Comparison of ENCODE assay signal across 1 cellular context in genomic region chr4:138398297-138398696, GRCh38.
A peak's percentile ranks its signal among the peaks of the same experiment; 100 is the strongest.
TF ChIP-seq lines count a peak whose summit lies in the region.

No MANE protein-coding gene starts in this region.

TF ChIP-seq in HepG2, 621 proteins besides CTCF, POLR2A, EP300 and RAD21 (continued from another document and continues in another):
- no peak for TF ChIP-seq GPBP1L1 (CRISPR knock-in tag; IDR thresholded peaks at IDR 0.05)
- no peak for TF ChIP-seq NAIF1 (CRISPR knock-in tag; IDR thresholded peaks at IDR 0.05; ENCODE audit: borderline replicate concordance)
- TF ChIP-seq ZNF367 (CRISPR knock-in tag; IDR thresholded peaks at IDR 0.05; ENCODE audit: borderline replicate concordance): no peak
- TF ChIP-seq FOXK1 (CRISPR knock-in tag; IDR thresholded peaks at IDR 0.05; ENCODE audit: borderline replicate concordance, low read depth): peak; percentile 51; the same call in 1 of the 2 replicates
- no peak for TF ChIP-seq ZHX1 (CRISPR knock-in tag; IDR thresholded peaks at IDR 0.05; ENCODE audit: low read depth)
- TF ChIP-seq TCF7 (IDR thresholded peaks at IDR 0.05; ENCODE audit: low read depth): peak; percentile 66
- no peak for TF ChIP-seq CSRNP1 (CRISPR knock-in tag; IDR thresholded peaks at IDR 0.05)
- no peak for TF ChIP-seq ZNF496 (CRISPR knock-in tag; IDR thresholded peaks at IDR 0.05; ENCODE audit: insufficient replicate concordance)
- TF ChIP-seq MAFF (IDR thresholded peaks at IDR 0.05; ENCODE audit: low read depth, low read length): no peak
- no peak for TF ChIP-seq KLF9 (CRISPR knock-in tag; IDR thresholded peaks at IDR 0.05; ENCODE audit: low read depth)
- TF ChIP-seq AHDC1 (CRISPR knock-in tag; IDR thresholded peaks at IDR 0.05; ENCODE audit: borderline replicate concordance): peak; percentile 77; the same call in 1 of the 2 replicates
- TF ChIP-seq ZNF749 (CRISPR knock-in tag; IDR thresholded peaks at IDR 0.05; ENCODE audit: borderline replicate concordance): no peak
- TF ChIP-seq SOX6 (IDR thresholded peaks at IDR 0.05): no peak
- TF ChIP-seq SOX6 (CRISPR knock-in tag; IDR thresholded peaks at IDR 0.05): peak; percentile 91
- peak; percentile 59 for TF ChIP-seq ELF3 (CRISPR knock-in tag; IDR thresholded peaks at IDR 0.05)
- no peak for TF ChIP-seq LCORL (IDR thresholded peaks at IDR 0.05)
- TF ChIP-seq LCORL (CRISPR knock-in tag; IDR thresholded peaks at IDR 0.05): 0 out of 2 replicates have a peak, but pooled peaks have one; percentile 24
- peak; percentile 51; the same call in 1 of the 2 replicates for TF ChIP-seq GATAD2A (CRISPR knock-in tag; IDR thresholded peaks at IDR 0.05)
- no peak for TF ChIP-seq THRA (CRISPR knock-in tag; IDR thresholded peaks at IDR 0.05; ENCODE audit: borderline replicate concordance)
- peak; percentile 91 for TF ChIP-seq ZEB1 (IDR thresholded peaks at IDR 0.05; ENCODE audit: insufficient replicate concordance, low read depth)
- peak; percentile 20; the same call in 1 of the 2 replicates for TF ChIP-seq CREM (IDR thresholded peaks at IDR 0.05)
- no peak for TF ChIP-seq CREM (CRISPR knock-in tag; IDR thresholded peaks at IDR 0.05)
- peak; percentile 71 for TF ChIP-seq FOXP4 (CRISPR knock-in tag; IDR thresholded peaks at IDR 0.05)
- no peak for TF ChIP-seq ZNF75D (CRISPR knock-in tag; IDR thresholded peaks at IDR 0.05; ENCODE audit: borderline replicate concordance)
- peak; percentile 40; the same call in 1 of the 2 replicates for TF ChIP-seq RXRB (CRISPR knock-in tag; IDR thresholded peaks at IDR 0.05; ENCODE audit: borderline replicate concordance)
- no peak for TF ChIP-seq GABPB1 (CRISPR knock-in tag; IDR thresholded peaks at IDR 0.05)
- peak; percentile 66; the same call in 1 of the 2 replicates for TF ChIP-seq FOXA3 (CRISPR knock-in tag; IDR thresholded peaks at IDR 0.05)
- TF ChIP-seq KDM5A (IDR thresholded peaks at IDR 0.05; ENCODE audit: borderline replicate concordance, low read length): no peak
- peak; percentile 84 for TF ChIP-seq SOX5 (CRISPR knock-in tag; IDR thresholded peaks at IDR 0.05; ENCODE audit: borderline replicate concordance)
- TF ChIP-seq HMG20A (CRISPR knock-in tag; IDR thresholded peaks at IDR 0.05; ENCODE audit: borderline replicate concordance): no peak
- no peak for TF ChIP-seq RFX5 (IDR thresholded peaks at IDR 0.05; ENCODE audit: low read depth, low read length)
- TF ChIP-seq RXRA (CRISPR knock-in tag; IDR thresholded peaks at IDR 0.05): no peak
- no peak for TF ChIP-seq ZNF878 (CRISPR knock-in tag; IDR thresholded peaks at IDR 0.05)
- TF ChIP-seq THAP11 (CRISPR knock-in tag; IDR thresholded peaks at IDR 0.05): peak; percentile 23; the same call in 1 of the 2 replicates
- TF ChIP-seq SOX13 (IDR thresholded peaks at IDR 0.05): peak; percentile 27; the same call in 1 of the 2 replicates
- TF ChIP-seq SOX13 (CRISPR knock-in tag; conservative IDR thresholded peaks at IDR 0.05 in 1 of 2, IDR thresholded peaks at IDR 0.05 in 1 of 2): peak in 1 of 2 experiments; percentile 76; a peak in 2 of 4 replicates
- TF ChIP-seq DRAP1 (CRISPR knock-in tag; IDR thresholded peaks at IDR 0.05): no peak
- TF ChIP-seq ZNF30 (CRISPR knock-in tag; IDR thresholded peaks at IDR 0.05): no peak
- TF ChIP-seq ZNF263 (CRISPR knock-in tag; IDR thresholded peaks at IDR 0.05): no peak
- TF ChIP-seq YY1 (IDR thresholded peaks at IDR 0.05; ENCODE audit: insufficient read depth, insufficient replicate concordance, low read depth, low read length): no peak
- TF ChIP-seq SALL1 (CRISPR knock-in tag; IDR thresholded peaks at IDR 0.05): peak; percentile 62; the same call in 1 of the 2 replicates
- no peak for TF ChIP-seq FLYWCH1 (CRISPR knock-in tag; IDR thresholded peaks at IDR 0.05)
- TF ChIP-seq HNF4A (CRISPR knock-in tag; IDR thresholded peaks at IDR 0.05): peak; percentile 24; the same call in 1 of the 2 replicates
- no peak for TF ChIP-seq USF2 (IDR thresholded peaks at IDR 0.05; ENCODE audit: low read depth, low read length)
- TF ChIP-seq USF2 (CRISPR knock-in tag; IDR thresholded peaks at IDR 0.05; ENCODE audit: borderline replicate concordance): no peak
- peak; percentile 45; the same call in 1 of the 2 replicates for TF ChIP-seq NR2F2 (IDR thresholded peaks at IDR 0.05; ENCODE audit: borderline replicate concordance, low read depth)
- 0 out of 2 replicates have a peak, but pooled peaks have one; percentile 14 for TF ChIP-seq KAT8 (CRISPR knock-in tag; IDR thresholded peaks at IDR 0.05)
- TF ChIP-seq MLX (CRISPR knock-in tag; IDR thresholded peaks at IDR 0.05): no peak
- no peak for TF ChIP-seq ZSCAN21 (CRISPR knock-in tag; IDR thresholded peaks at IDR 0.05; ENCODE audit: borderline replicate concordance)
- TF ChIP-seq NR2F6 (IDR thresholded peaks at IDR 0.05): peak; percentile 51
- no peak for TF ChIP-seq NR2F6 (CRISPR knock-in tag; IDR thresholded peaks at IDR 0.05)
